ENCODE assay signal across 9 cellular contexts in genomic region chr19:11504502-11505031, GRCh38. TPM values are rescaled to one million over a fixed set of nuclear protein-coding genes. Genes with fewer than 3 reads are reported as not detected.
DNase-seq lines count a peak whose midpoint lies in the region; ATAC-seq and TF ChIP-seq lines count a peak whose summit lies in the region.
"Had no signal": no experiment of that assay in that cellular context is flagged by ENCODE, and none has a peak within 500 bp of the region (broad histone marks: within the 10 kb centered on the region; RNA-seq: fewer than 3 reads in every experiment).

No MANE protein-coding gene starts in this region.

- H3K27me3 Mint-ChIP-seq in progenitor cell of endocrine pancreas: no peaks in the 10 kb centered on the region

- peaks cover 12% of the 10 kb centered on the region for H3K4me1 Mint-ChIP-seq in progenitor cell of endocrine pancreas (ENCODE audit: low read depth)

- no peaks in the 10 kb centered on the region for H3K4me1 ChIP-seq in RWPE2 (ENCODE audit: insufficient read depth, poor library complexity, severe bottlenecking)
- H3K4me1 ChIP-seq in esophagus (ENCODE audit: control insufficient read depth in 2 of 2, insufficient read depth in 2 of 2, low read length in 1 of 2): peaks cover 0 to 3% of the 10 kb centered on the region in 2 donors

- H3K4me3 Mint-ChIP-seq in progenitor cell of endocrine pancreas (ENCODE audit: low read depth): peak overlapping the region; percentile 80

- peak overlapping the region; percentile 68 for H3K27ac ChIP-seq in RWPE2 (ENCODE audit: poor library complexity, severe bottlenecking)
- H3K27ac ChIP-seq in esophagus (ENCODE audit: low read depth in 2 of 2, low read length in 1 of 2): peak overlapping the region; percentile 97 to 98

- H3K36me3 ChIP-seq in RWPE2 (ENCODE audit: low read depth) (no peaks in the 10 kb centered on the region), esophagus (ENCODE audit: control insufficient read depth in 2 of 2, insufficient read depth in 2 of 2, low read length in 1 of 2) (peaks cover 0 to 2% of the 10 kb centered on the region in 2 donors)

- H3K4me3 ChIP-seq in RWPE2 (ENCODE audit: severe bottlenecking) (peak overlapping the region; percentile 65), esophagus (ENCODE audit: low read depth in 1 of 2, low read length in 2 of 2) (peak overlapping the region; percentile 72 to 90)

- TF ChIP-seq CTCF in RWPE2 (IDR thresholded peaks at IDR 0.05; ENCODE audit: poor library complexity, severe bottlenecking) (no peak), progenitor cell of endocrine pancreas (IDR thresholded peaks at IDR 0.05; ENCODE audit: unreplicated experiment) (no peak)

- DNase-seq in ELF-1 (ENCODE audit: low read depth, low spot score): peak; percentile 6
- DNase-seq in RWPE2 (ENCODE audit: low spot score): no peak
- DNase-seq in progenitor cell of endocrine pancreas (ENCODE audit: low spot score, unreplicated experiment): no peak
- DNase-seq in cerebellum (ENCODE audit: low spot score): no peak
- DNase-seq in SKM-1 (lab: John Stamatoyannopoulos, UW; ENCODE audit: unreplicated experiment): no peak

- ATAC-seq in RWPE2 (ENCODE audit: low read depth): no peak
- no peak for ATAC-seq in HG03439 (IDR thresholded peaks at IDR 0.05; ENCODE audit: unreplicated experiment)
- no peak for ATAC-seq in GM21381 (IDR thresholded peaks at IDR 0.05; ENCODE audit: unreplicated experiment)

- 42 to 47% methylated on average over 7 of the region's 7 CpGs for WGBS in esophagus, 2 donors

- H3K27me3 ChIP-seq in RWPE2 (ENCODE audit: insufficient read depth, poor library complexity, severe bottlenecking) (no peaks in the 10 kb centered on the region), esophagus (ENCODE audit: control insufficient read depth in 1 of 2, insufficient read depth in 2 of 2, low read length in 2 of 2) (no peaks in the 10 kb centered on the region)

- no peaks in the 10 kb centered on the region for H3K9me3 Mint-ChIP-seq in progenitor cell of endocrine pancreas (ENCODE audit: low read depth)

- no peaks in the 10 kb centered on the region for H3K9me3 ChIP-seq in RWPE2 (ENCODE audit: severe bottlenecking)
- no peaks in the 10 kb centered on the region for H3K9me3 ChIP-seq in esophagus (ENCODE audit: control insufficient read depth in 2 of 2, insufficient read depth in 1 of 2, low read depth in 1 of 2, low read length in 1 of 2)

- peaks cover 1% of the 10 kb centered on the region for H3K36me3 Mint-ChIP-seq in progenitor cell of endocrine pancreas (ENCODE audit: insufficient read depth)

- H3K27ac Mint-ChIP-seq in progenitor cell of endocrine pancreas: peak overlapping the region; percentile 95

RNA-seq across cellular contexts. Expression of gene ZNF653, which starts 1.1 kb away (rescaled TPM):
- polyA plus RNA-seq in esophagus: 1 to 10 TPM; 6.2 to 9.2 TPM
- total RNA-seq in progenitor cell of endocrine pancreas (17.6 and 21.8 TPM in 2 replicates), cerebellum (11.0 TPM)

RNA-seq across cellular contexts. Expression of gene ELAVL3, which starts 23.7 kb away (rescaled TPM):
- polyA plus RNA-seq in esophagus: not detected
- total RNA-seq in progenitor cell of endocrine pancreas (0.87 and 1.4 TPM in 2 replicates), cerebellum (88.8 TPM)
- total RNA-seq: activated CD8-positive, alpha-beta memory T cell treated with anti-CD3 and anti-CD28 coated beads for 36 hours had no signal

RNA-seq across cellular contexts. Expression of gene ECSIT, which starts 24.4 kb away (rescaled TPM):
- 10 to 100 TPM; 36.3 to 41.2 TPM for polyA plus RNA-seq in esophagus
- total RNA-seq in progenitor cell of endocrine pancreas (36.1 and 38.5 TPM in 2 replicates), cerebellum (27.0 TPM)

RNA-seq across cellular contexts. Expression of gene CNN1, which starts 34.1 kb away (rescaled TPM):
- 100 to 1,000 TPM in 1 of 2 donors, 10 to 100 TPM in 1; 85.0 to 234 TPM for polyA plus RNA-seq in esophagus
- 3.2 and 9.0 TPM in 2 replicates for total RNA-seq in progenitor cell of endocrine pancreas
- total RNA-seq in cerebellum: 1.00 TPM
- total RNA-seq: activated CD8-positive, alpha-beta memory T cell treated with anti-CD3 and anti-CD28 coated beads for 36 hours had no signal

RNA-seq across cellular contexts. Expression of gene ELOF1, which starts 54.5 kb away (rescaled TPM):
- 10 to 100 TPM; 43.4 to 46.6 TPM for polyA plus RNA-seq in esophagus
- total RNA-seq in progenitor cell of endocrine pancreas: 48.7 and 56.5 TPM in 2 replicates
- total RNA-seq in cerebellum: 11.6 TPM

Comparison
In these comparisons a context has a peak if more than half of its experiments do, and no peak if none do; other contexts are left out.
1. RNA of gene ELAVL3, which starts 23.7 kb away (total RNA-seq): 88.8 TPM in cerebellum (single experiment); 0.87 to 1.4 TPM in progenitor cell of endocrine pancreas; every median in the first group is over 10 times any median in the second.